Comparison of ENCODE assay signal across 25 cellular contexts in the genomic region with DNA sequence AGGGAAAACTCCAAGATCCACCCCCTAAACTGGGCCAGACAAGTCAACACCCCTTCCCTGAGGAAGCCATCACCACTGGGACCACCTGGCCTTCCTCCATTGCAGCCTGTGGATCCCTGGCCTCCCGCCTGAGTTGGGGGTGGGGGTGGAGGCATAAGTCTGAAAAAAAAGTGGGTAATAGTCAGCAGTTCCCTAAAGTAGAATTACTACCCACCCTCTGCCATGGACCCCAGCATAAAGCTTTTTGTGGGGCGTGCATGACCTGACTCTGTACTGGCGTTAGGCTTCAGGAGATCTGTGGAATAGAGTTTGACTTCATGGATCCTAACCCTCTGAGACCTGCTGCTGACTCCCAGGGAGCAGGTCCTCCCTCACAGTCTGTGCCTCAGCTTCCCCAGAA. TPM values are rescaled to one million over a fixed set of nuclear protein-coding genes. Genes with fewer than 3 reads are reported as not detected.
A peak's percentile ranks its signal among the peaks of the same experiment; 100 is the strongest.
DNase-seq lines count a peak whose midpoint lies in the region; ATAC-seq and TF ChIP-seq lines count a peak whose summit lies in the region.
"Had no signal": no experiment of that assay in that cellular context is flagged by ENCODE, and none has a peak within 500 bp of the region (broad histone marks: within the 10 kb centered on the region; RNA-seq: fewer than 3 reads in every experiment).

No MANE protein-coding gene starts in this region.

- H3K79me2 ChIP-seq in trophoblast cell (ENCODE audit: control insufficient read depth, insufficient read depth, low read length, poor library complexity), result peaks cover 36% of the 10 kb centered on the region

- peak overlapping the region; percentile 35 for H2BK120ac ChIP-seq in trophoblast cell (ENCODE audit: insufficient read depth, low read length, poor library complexity)

- peak overlapping the region in 4 of 8 donors; percentile 46 to 77 (median 66) for H3K27ac Mint-ChIP-seq in CD8-positive, alpha-beta memory T cell
- H3K27ac Mint-ChIP-seq in endodermal cell, result no peak overlapping the region
- H3K27ac Mint-ChIP-seq: activated CD4-positive, alpha-beta T cell treated with anti-CD3 and anti-CD28 coated beads for 36 hours; activated CD8-positive, alpha-beta memory T cell treated with anti-CD3 and anti-CD28 coated beads, Interleukin-2, amount 10 ng/mL, durations not matched to agents 7 days and 5 days; stimulated activated naive CD8-positive, alpha-beta T cell treated with anti-CD3 and anti-CD28 coated beads, Interleukin-15, amount 100 ng/mL, for 72 hours had no signal

- no peak for ATAC-seq in HG03280 (IDR thresholded peaks at IDR 0.05; ENCODE audit: unreplicated experiment)
- no peak for ATAC-seq in GM19324 (IDR thresholded peaks at IDR 0.05; ENCODE audit: low FRiP score, unreplicated experiment)
- ATAC-seq: activated CD4-positive, alpha-beta T cell treated with anti-CD3 and anti-CD28 coated beads for 36 hours; activated CD8-positive, alpha-beta memory T cell treated with anti-CD3 and anti-CD28 coated beads, Interleukin-2, amount 10 ng/mL, durations not matched to agents 7 days and 5 days; left lobe of liver; pancreas; stimulated activated naive CD8-positive, alpha-beta T cell treated with anti-CD3 and anti-CD28 coated beads, Interleukin-15, amount 100 ng/mL, for 72 hours had no signal

- no peak overlapping the region for H3K23ac ChIP-seq in trophoblast cell (ENCODE audit: low read length)

- POLR2A ChIA-PET in CD8-positive, alpha-beta memory T cell (lab: Charles Lee), result interaction anchor here (0.6 to 2.8 kb wide), 2 partner anchors 9 to 55 kb away, joined by 3 to 57 read pairs; no protein-coding TSS in a partner anchor

- H3K36me3 Mint-ChIP-seq in CD8-positive, alpha-beta memory T cell, result peaks cover 0 to 3% (median 0%) of the 10 kb centered on the region in 3 donors
- H3K36me3 Mint-ChIP-seq in endodermal cell (ENCODE audit: low read depth), result no peaks in the 10 kb centered on the region
- H3K36me3 Mint-ChIP-seq: activated CD8-positive, alpha-beta memory T cell treated with anti-CD3 and anti-CD28 coated beads, Interleukin-2, amount 10 ng/mL, durations not matched to agents 7 days and 5 days had no signal

- H2AFZ ChIP-seq in trophoblast cell (ENCODE audit: insufficient read depth, low read length, poor library complexity), result no peak overlapping the region
- H2AFZ ChIP-seq: PC-9 had no signal

- peaks cover 61% of the 10 kb centered on the region for H3K79me1 ChIP-seq in trophoblast cell (ENCODE audit: low read length)

- no peaks in the 10 kb centered on the region for H3K9me3 ChIP-seq in CD8-positive, alpha-beta memory T cell (ENCODE audit: low read length)
- H3K9me3 ChIP-seq in KOPT-K1 (ENCODE audit: insufficient read depth, low read length, poor library complexity, severe bottlenecking), result no peaks in the 10 kb centered on the region
- H3K9me3 ChIP-seq in endodermal cell (ENCODE audit: control insufficient read depth, low read length), result no peaks in the 10 kb centered on the region
- no peaks in the 10 kb centered on the region for H3K9me3 ChIP-seq in trophoblast cell (ENCODE audit: insufficient read depth, low read depth, low read length)
- H3K9me3 ChIP-seq in HAP-1, result no peaks in the 10 kb centered on the region
- H3K9me3 ChIP-seq: adrenal gland, esophagus muscularis mucosa, MG63, pancreas, upper lobe of left lung had no signal

- no peaks in the 10 kb centered on the region for H3K36me3 ChIP-seq in CD8-positive, alpha-beta memory T cell (ENCODE audit: insufficient read depth, low read length)
- H3K36me3 ChIP-seq in KOPT-K1 (ENCODE audit: insufficient read depth, low read length) (no peaks in the 10 kb centered on the region), endodermal cell (ENCODE audit: control insufficient read depth, insufficient read depth, low read length) (no peaks in the 10 kb centered on the region), trophoblast cell (ENCODE audit: control insufficient read depth in 1 of 2, insufficient read depth in 2 of 2, low read length in 2 of 2) (no peaks in the 10 kb centered on the region), HAP-1 (replicated peaks) (no peaks in the 10 kb centered on the region)
- H3K36me3 ChIP-seq: adrenal gland, esophagus muscularis mucosa, pancreas, upper lobe of left lung had no signal

- H3K9ac ChIP-seq in endodermal cell (ENCODE audit: extremely low read depth, low read length, poor library complexity, severe bottlenecking), result no peak overlapping the region
- no peak overlapping the region for H3K9ac ChIP-seq in trophoblast cell (ENCODE audit: low read length)

- no peak overlapping the region for H3K4me3 ChIP-seq in CD8-positive, alpha-beta memory T cell (ENCODE audit: low read length)
- H3K4me3 ChIP-seq in endodermal cell (ENCODE audit: low read length) (no peak overlapping the region), trophoblast cell (ENCODE audit: low read depth, low read length) (no peak overlapping the region), HAP-1 (no peak overlapping the region)
- H3K4me3 ChIP-seq: MG63, PC-9 had no signal

- H2AK5ac ChIP-seq in trophoblast cell (ENCODE audit: low read length), result peak overlapping the region; percentile 15

- in situ Hi-C loops in HAP-1 (cut with MboI; ENCODE audit: low sequenced_read_pairs), result loop anchor here (5.0 kb wide), 1 partner anchor 116 kb away; no protein-coding TSS in a partner anchor

- H3K27me3 ChIP-seq in CD8-positive, alpha-beta memory T cell (ENCODE audit: insufficient read depth, low read length, poor library complexity, severe bottlenecking), result peaks cover 26% of the 10 kb centered on the region
- H3K27me3 ChIP-seq in endodermal cell (ENCODE audit: control insufficient read depth, insufficient read depth, low read length, poor library complexity, severe bottlenecking), result peaks cover 15% of the 10 kb centered on the region
- H3K27me3 ChIP-seq in trophoblast cell (ENCODE audit: insufficient read depth, low read length), result no peaks in the 10 kb centered on the region
- no peaks in the 10 kb centered on the region for H3K27me3 ChIP-seq in HAP-1 (ENCODE audit: low read depth)
- H3K27me3 ChIP-seq: adrenal gland, MG63, pancreas had no signal

- H3K4me1 Mint-ChIP-seq in CD8-positive, alpha-beta memory T cell, result peaks cover 29 to 51% (median 35%) of the 10 kb centered on the region in 3 donors
- H3K4me1 Mint-ChIP-seq in endodermal cell, result peaks cover 33% of the 10 kb centered on the region

- H3K27ac ChIP-seq in CD8-positive, alpha-beta memory T cell (ENCODE audit: low read depth, low read length), result no peak overlapping the region
- H3K27ac ChIP-seq in KOPT-K1 (ENCODE audit: low read depth, low read length, poor library complexity, severe bottlenecking), result peak overlapping the region; percentile 63
- H3K27ac ChIP-seq in endodermal cell (ENCODE audit: low read depth, low read length), result no peak overlapping the region
- H3K27ac ChIP-seq in trophoblast cell (ENCODE audit: low read depth, low read length), result no peak overlapping the region
- H3K27ac ChIP-seq: adrenal gland, esophagus muscularis mucosa, PC-9 had no signal

- no peak overlapping the region for H4K8ac ChIP-seq in trophoblast cell (ENCODE audit: low read depth, low read length)

- peaks cover 35% of the 10 kb centered on the region for H3K4me1 ChIP-seq in CD8-positive, alpha-beta memory T cell (ENCODE audit: insufficient read depth, low read length)
- H3K4me1 ChIP-seq in endodermal cell (ENCODE audit: control insufficient read depth, insufficient read depth, low read length) (peaks cover 5% of the 10 kb centered on the region), trophoblast cell (ENCODE audit: control insufficient read depth in 1 of 2, insufficient read depth in 2 of 2, low read length in 2 of 2) (peaks cover 43 to 52% of the 10 kb centered on the region in 2 experiments), HAP-1 (peaks cover 7% of the 10 kb centered on the region)

- no peaks in the 10 kb centered on the region for H3K9me3 Mint-ChIP-seq in CD8-positive, alpha-beta memory T cell
- no peaks in the 10 kb centered on the region for H3K9me3 Mint-ChIP-seq in endodermal cell
- H3K9me3 Mint-ChIP-seq: stimulated activated naive CD8-positive, alpha-beta T cell treated with anti-CD3 and anti-CD28 coated beads, Interleukin-15, amount 100 ng/mL, for 72 hours had no signal

- peak overlapping the region; percentile 58 for H3K18ac ChIP-seq in trophoblast cell (ENCODE audit: low read length)

- TF ChIP-seq CTCF in endodermal cell (conservative IDR thresholded peaks at IDR 0.05), result no peak

- peak overlapping the region in 5 of 7 donors; percentile 12 to 77 (median 45) for H3K4me3 Mint-ChIP-seq in CD8-positive, alpha-beta memory T cell
- H3K4me3 Mint-ChIP-seq in endodermal cell, result peak overlapping the region; percentile 98
- H3K4me3 Mint-ChIP-seq: activated CD4-positive, alpha-beta T cell treated with anti-CD3 and anti-CD28 coated beads for 36 hours; activated CD8-positive, alpha-beta memory T cell treated with anti-CD3 and anti-CD28 coated beads, Interleukin-2, amount 10 ng/mL, durations not matched to agents 7 days and 5 days; stimulated activated naive CD8-positive, alpha-beta T cell treated with anti-CD3 and anti-CD28 coated beads, Interleukin-15, amount 100 ng/mL, for 72 hours had no signal

- H3K14ac ChIP-seq in trophoblast cell (ENCODE audit: low read length), result no peak overlapping the region

- H3K27me3 Mint-ChIP-seq in CD8-positive, alpha-beta memory T cell, result peaks cover 9% of the 10 kb centered on the region in 2 donors
- H3K27me3 Mint-ChIP-seq in endodermal cell (ENCODE audit: insufficient read depth), result peaks cover 28% of the 10 kb centered on the region

- no peak overlapping the region for H3K4ac ChIP-seq in trophoblast cell (ENCODE audit: low read depth, low read length)

- no peak overlapping the region for H4K12ac ChIP-seq in trophoblast cell (ENCODE audit: low read depth, low read length)

- 87 to 100% methylated on average over 2 to 3 of the region's 3 CpGs for WGBS in endodermal cell (ENCODE audit: insufficient coverage in 1 of 2, insufficient read length in 1 of 2), 2 experiments
- WGBS in trophoblast cell (ENCODE audit: extremely low coverage, insufficient coverage, insufficient read length), result no CpG with 5 or more reads among the region's 3 CpGs

- peak overlapping the region; percentile 49 for H4K91ac ChIP-seq in trophoblast cell (ENCODE audit: low read depth, low read length)

- peak in 1 of 5 donors; percentile 22 for DNase-seq in CD8-positive, alpha-beta memory T cell
- DNase-seq in endodermal cell (no peak), trophoblast cell (no peak), HAP-1 (ENCODE audit: low spot score in 2 of 2) (no peak), NCI-H82 (lab: John Stamatoyannopoulos, UW) (no peak)
- DNase-seq: activated CD8-positive, alpha-beta memory T cell treated with anti-CD3 and anti-CD28 coated beads, Interleukin-2, amount 10 ng/mL, durations not matched to agents 7 days and 5 days; activated effector memory CD4-positive, alpha-beta T cell treated with Interleukin-2 at 50 U/mL for 16 hours; Calu3; caudate nucleus; effector CD8-positive, alpha-beta T cell; MG63; NCI-H1694; PC-9; stimulated activated CD4-positive, alpha-beta T cell treated with anti-CD3 and anti-CD28 coated beads, Interleukin-1b, Interleukin-23, amount 100 ng/mL, for 48 hours; stimulated activated naive CD8-positive, alpha-beta T cell treated with anti-CD3 and anti-CD28 coated beads, Interleukin-15, amount 100 ng/mL, for 72 hours; T1000 had no signal

- CTCF ChIA-PET in CD8-positive, alpha-beta memory T cell (lab: Charles Lee), result interaction anchor here (0.7 to 3.1 kb wide), 5 partner anchors 7 to 119 kb away, joined by 3 to 28 read pairs (median 5); no protein-coding TSS in a partner anchor

- H3K4me2 ChIP-seq in trophoblast cell (ENCODE audit: low read length), result no peak overlapping the region
- H3K4me2 ChIP-seq: PC-9 had no signal

- peak overlapping the region; percentile 16 for H2BK5ac ChIP-seq in trophoblast cell (ENCODE audit: low read depth, low read length, poor library complexity)

- peak overlapping the region; percentile 77 for H2BK12ac ChIP-seq in trophoblast cell (ENCODE audit: low read length)

RNA-seq across cellular contexts. Expression of a gene that starts 2.0 kb away (rescaled TPM):
- total RNA-seq in CD8-positive, alpha-beta memory T cell, result 1 to 10 TPM; 2.1 to 3.1 TPM
- polyA plus RNA-seq in CD8-positive, alpha-beta memory T cell, result 67.0 TPM
- 10 to 100 TPM; 50.5 to 67.9 TPM for total RNA-seq in endodermal cell
- 107 TPM for polyA plus RNA-seq in endodermal cell (2013, experiment 1 of 2)
- 113 TPM for polyA plus RNA-seq in endodermal cell (2013, experiment 2 of 2)
- 101 and 105 TPM in 2 replicates for polyA plus RNA-seq in trophoblast cell (2013)

Comparison
In these comparisons a context has a peak if more than half of its experiments do, and no peak if none do; other contexts are left out.
1. RNA of a gene that starts 2.0 kb away (total RNA-seq): 50.5 to 67.9 TPM in endodermal cell; 2.1 to 3.1 TPM in CD8-positive, alpha-beta memory T cell; every median in the first group is over 10 times any median in the second.